Comparison of ENCODE assay signal across 20 cellular contexts in genomic region chr18:54480616-54481015, GRCh38.
"Had no signal": no experiment of that assay in that cellular context is flagged by ENCODE, and none has a peak within 500 bp of the region (broad histone marks: within the 10 kb centered on the region; RNA-seq: fewer than 3 reads in every experiment).

No MANE protein-coding gene starts in this region.

- DNase-seq: effector memory CD4-positive, alpha-beta T cell; glutamatergic neuron; kidney glomerular epithelial cell; naive thymus-derived CD4-positive, alpha-beta T cell; nephron progenitor cell; sigmoid colon; stimulated activated CD4-positive, alpha-beta T cell treated with anti-CD3 and anti-CD28 coated beads, Interleukin-2, amount 100 ng/mL, for 24 hours; stimulated activated CD4-positive, alpha-beta T cell treated with anti-CD3 and anti-CD28 coated beads, Interleukin-4, amount 100 ng/mL, for 4 hours; stimulated activated naive CD4-positive, alpha-beta T cell; stomach; substantia nigra; transverse colon had no signal

- H3K4me3 Mint-ChIP-seq: naive thymus-derived CD4-positive, alpha-beta T cell; nephron progenitor cell had no signal

- H3K4me1 Mint-ChIP-seq: naive thymus-derived CD4-positive, alpha-beta T cell had no signal

- H3K36me3 ChIP-seq: esophagus muscularis mucosa, gastroesophageal sphincter, right atrium auricular region, sigmoid colon, stomach, thoracic aorta, transverse colon had no signal

- FAIRE-seq: islet of Langerhans had no signal

- ATAC-seq: gastroesophageal sphincter; naive thymus-derived CD4-positive, alpha-beta T cell had no signal

- H3K9me3 ChIP-seq: esophagus muscularis mucosa, gastroesophageal sphincter, right atrium auricular region, sigmoid colon, stomach, thoracic aorta, transverse colon had no signal

- H3K9me3 Mint-ChIP-seq: nephron progenitor cell had no signal

- H3K4me3 ChIP-seq: coronary artery, esophagus muscularis mucosa, gastroesophageal sphincter, right atrium auricular region, sigmoid colon, skin epidermis, stomach, thoracic aorta, transverse colon had no signal

- H3K27ac ChIP-seq: coronary artery, epithelial cell of prostate, esophagus muscularis mucosa, gastroesophageal sphincter, right atrium auricular region, sigmoid colon, skin epidermis, stomach, thoracic aorta, transverse colon had no signal

- H3K27me3 ChIP-seq: esophagus muscularis mucosa, right atrium auricular region, sigmoid colon, stomach had no signal

- H3K27ac Mint-ChIP-seq: naive thymus-derived CD4-positive, alpha-beta T cell; nephron progenitor cell had no signal

- H3K36me3 Mint-ChIP-seq: naive thymus-derived CD4-positive, alpha-beta T cell had no signal

- H3K4me1 ChIP-seq: esophagus muscularis mucosa, gastroesophageal sphincter, right atrium auricular region, sigmoid colon, stomach, transverse colon had no signal
